In genomic region chr2:218269900-218270720, GRCh38 we compare ENCODE assay signal across 8 cellular contexts. TPM values are rescaled to one million over a fixed set of nuclear protein-coding genes. Genes with fewer than 3 reads are reported as not detected.
DNase-seq lines count a peak whose midpoint lies in the region; ATAC-seq, FAIRE-seq and TF ChIP-seq lines count a peak whose summit lies in the region.

A gene with protein sequence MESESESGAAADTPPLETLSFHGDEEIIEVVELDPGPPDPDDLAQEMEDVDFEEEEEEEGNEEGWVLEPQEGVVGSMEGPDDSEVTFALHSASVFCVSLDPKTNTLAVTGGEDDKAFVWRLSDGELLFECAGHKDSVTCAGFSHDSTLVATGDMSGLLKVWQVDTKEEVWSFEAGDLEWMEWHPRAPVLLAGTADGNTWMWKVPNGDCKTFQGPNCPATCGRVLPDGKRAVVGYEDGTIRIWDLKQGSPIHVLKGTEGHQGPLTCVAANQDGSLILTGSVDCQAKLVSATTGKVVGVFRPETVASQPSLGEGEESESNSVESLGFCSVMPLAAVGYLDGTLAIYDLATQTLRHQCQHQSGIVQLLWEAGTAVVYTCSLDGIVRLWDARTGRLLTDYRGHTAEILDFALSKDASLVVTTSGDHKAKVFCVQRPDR (minus strand): TSS chr2:218270137. CDS start chr2:218270086, 51 bp downstream.
A gene with protein sequence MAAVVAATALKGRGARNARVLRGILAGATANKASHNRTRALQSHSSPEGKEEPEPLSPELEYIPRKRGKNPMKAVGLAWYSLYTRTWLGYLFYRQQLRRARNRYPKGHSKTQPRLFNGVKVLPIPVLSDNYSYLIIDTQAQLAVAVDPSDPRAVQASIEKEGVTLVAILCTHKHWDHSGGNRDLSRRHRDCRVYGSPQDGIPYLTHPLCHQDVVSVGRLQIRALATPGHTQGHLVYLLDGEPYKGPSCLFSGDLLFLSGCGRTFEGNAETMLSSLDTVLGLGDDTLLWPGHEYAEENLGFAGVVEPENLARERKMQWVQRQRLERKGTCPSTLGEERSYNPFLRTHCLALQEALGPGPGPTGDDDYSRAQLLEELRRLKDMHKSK (plus strand): TSS chr2:218270519. CDS start chr2:218270536, 17 bp downstream.

- TF ChIP-seq CTCF in BE2C (IDR thresholded peaks at IDR 0.05; ENCODE audit: low read depth, low read length), result no peak; the same call in 1 of the 2 replicates

- H3K9me3 ChIP-seq in BE2C, result no peaks in the 10 kb centered on the region

- peak; percentile 94 for FAIRE-seq in colon (lab: Jason Lieb, UNC)

- no peaks in the 10 kb centered on the region for H3K4me1 ChIP-seq in BE2C

- peak within 1 kb of the TSS; percentile 99 for H3K4me3 ChIP-seq in BE2C (ENCODE audit: low read depth, low read length)

- H3K27me3 ChIP-seq in BE2C, result no peaks in the 10 kb centered on the region

- H3K36me3 ChIP-seq in BE2C, result peaks cover 14% of the 10 kb centered on the region

- ATAC-seq in HG03460 (IDR thresholded peaks at IDR 0.05; ENCODE audit: unreplicated experiment), result peak; percentile 87

- peak; percentile 100 for DNase-seq in BE2C
- peak; percentile 99 for DNase-seq in GM19240 (ENCODE audit: insufficient read length, low spot score)
- DNase-seq in NCI-H526 (lab: John Stamatoyannopoulos, UW), result peak; percentile 98 to 99
- DNase-seq in activated CD4-positive, alpha-beta T cell treated with anti-CD3 and anti-CD28 coated beads for 48 hours, result peak; percentile 100
- peak; percentile 99 for DNase-seq in kidney tubule cell (ENCODE audit: low spot score)
- DNase-seq in stimulated activated CD4-positive, alpha-beta T cell treated with anti-CD3 and anti-CD28 coated beads, Interleukin-1b, Interleukin-23, amount 100 ng/mL, for 24 hours (ENCODE audit: low read depth in 4 of 4, low spot score in 1 of 4), result peak; percentile 99 to 100 (median 100)

RNA-seq across cellular contexts. Expression of the first gene that starts in this region (rescaled TPM):
- polyA plus RNA-seq in BE2C (2012; ENCODE audit: insufficient read depth, insufficient read length, low read depth), result 322 TPM

RNA-seq across cellular contexts. Expression of the second gene that starts in this region (rescaled TPM):
- polyA plus RNA-seq in BE2C (2012; ENCODE audit: insufficient read depth, insufficient read length, low read depth), result 212 TPM

Comparison
In these comparisons a context has a peak if more than half of its experiments do, and no peak if none do; other contexts are left out.
1. Peak in every context shown above with its lines: DNase-seq, ATAC-seq and H3K4me3 ChIP-seq.